8 cellular contexts compared by ENCODE assay signal in genomic region chr12:47307680-47308399, GRCh38.
DNase-seq lines count a peak whose midpoint lies in the region; ATAC-seq and TF ChIP-seq lines count a peak whose summit lies in the region.

No MANE protein-coding gene starts in this region.

- no peak overlapping the region for H3K27ac ChIP-seq in SK-N-SH (ENCODE audit: low read depth in 2 of 2, low read length in 1 of 2)

- H2AFZ ChIP-seq in SK-N-SH (ENCODE audit: low read depth) = no peak overlapping the region

- CTCF ChIA-PET in SK-N-SH (lab: Yijun Ruan, JAX) = interaction anchor here (1.0 kb wide), 1 partner anchor 275 kb away, joined by 3 read pairs; no protein-coding TSS in a partner anchor

- H3K4me1 Mint-ChIP-seq in activated naive CD8-positive, alpha-beta T cell treated with anti-CD3 and anti-CD28 coated beads, Interleukin-2, amount 50 U/mL, for 24 hours = peaks cover 85% of the 10 kb centered on the region

- no peaks in the 10 kb centered on the region for H4K20me1 ChIP-seq in SK-N-SH (ENCODE audit: insufficient read depth)

- no peaks in the 10 kb centered on the region for H3K27me3 Mint-ChIP-seq in activated naive CD8-positive, alpha-beta T cell treated with anti-CD3 and anti-CD28 coated beads, Interleukin-2, amount 50 U/mL, for 24 hours

- no peaks in the 10 kb centered on the region for H3K4me1 ChIP-seq in SK-N-SH (ENCODE audit: control insufficient read depth in 1 of 2, insufficient read depth in 2 of 2, low read depth in 1 of 2, low read length in 1 of 2)

- DNase-seq in GM04504 (ENCODE audit: low read depth) (peak; percentile 47), H7 (peak; percentile 66), LHCN-M2 (ENCODE audit: low read depth) (peak; percentile 82), SK-N-SH (peak; percentile 19), iPS DF 4.7 (ENCODE audit: extremely low read depth, low spot score) (peak; percentile 53), OCI-M2 (lab: John Stamatoyannopoulos, UW; ENCODE audit: unreplicated experiment) (no peak)
- DNase-seq in activated naive CD8-positive, alpha-beta T cell treated with anti-CD3 and anti-CD28 coated beads, Interleukin-2, amount 50 U/mL, for 24 hours = no peak
- peak; percentile 32 to 38 for DNase-seq in stimulated activated CD4-positive, alpha-beta T cell treated with anti-CD3 and anti-CD28 coated beads, Interleukin-2, amount 100 ng/mL, for 48 hours

- peak; percentile 72 for TF ChIP-seq CTCF in SK-N-SH (IDR thresholded peaks at IDR 0.05)

- POLR2A ChIA-PET in SK-N-SH (lab: Yijun Ruan, JAX) = no interaction called here

- no peaks in the 10 kb centered on the region for H3K79me2 ChIP-seq in SK-N-SH (ENCODE audit: insufficient read depth)

- H3F3A ChIP-seq in SK-N-SH (replicated peaks; ENCODE audit: insufficient read depth) = peaks cover 4% of the 10 kb centered on the region

- H3K9me3 Mint-ChIP-seq in activated naive CD8-positive, alpha-beta T cell treated with anti-CD3 and anti-CD28 coated beads, Interleukin-2, amount 50 U/mL, for 24 hours = peaks cover 59% of the 10 kb centered on the region

- no peaks in the 10 kb centered on the region for H3K9me2 ChIP-seq in SK-N-SH

- H3K27ac Mint-ChIP-seq in activated naive CD8-positive, alpha-beta T cell treated with anti-CD3 and anti-CD28 coated beads, Interleukin-2, amount 50 U/mL, for 24 hours = peak overlapping the region; percentile 96

- H3K27me3 ChIP-seq in H7 (ENCODE audit: control insufficient read depth, insufficient read depth, low read length) (no peaks in the 10 kb centered on the region), SK-N-SH (ENCODE audit: insufficient read depth) (peaks cover 11% of the 10 kb centered on the region; the same call in 1 of the 2 replicates)

- no peak overlapping the region for H3K4me2 ChIP-seq in SK-N-SH

- H3K36me3 ChIP-seq in H7 (replicated peaks; ENCODE audit: control insufficient read depth, insufficient read depth, low read length) (no peaks in the 10 kb centered on the region), SK-N-SH (replicated peaks in 1 of 2; ENCODE audit: control insufficient read depth in 1 of 2, insufficient read depth in 2 of 2, low read length in 1 of 2) (no peaks in the 10 kb centered on the region)

- TF ChIP-seq EP300 in SK-N-SH (IDR thresholded peaks at IDR 0.05; ENCODE audit: borderline replicate concordance in 1 of 2, low read depth in 1 of 2, low read length in 1 of 2) = no peak

- 10% methylated on average over 7 of the region's 7 CpGs for WGBS in SK-N-SH (ENCODE audit: low lambda C conversion rate)

- no peak overlapping the region for H3K9ac ChIP-seq in SK-N-SH

- H3K4me3 ChIP-seq in H7 (ENCODE audit: insufficient read depth, low read depth, low read length) = no peak overlapping the region
- no peak overlapping the region for H3K4me3 ChIP-seq in SK-N-SH (ENCODE audit: low read depth in 2 of 2, low read length in 1 of 2)

- ATAC-seq in activated naive CD8-positive, alpha-beta T cell treated with anti-CD3 and anti-CD28 coated beads, Interleukin-2, amount 50 U/mL, for 24 hours = peak; percentile 89

- peak overlapping the region; percentile 83 for H3K4me3 Mint-ChIP-seq in activated naive CD8-positive, alpha-beta T cell treated with anti-CD3 and anti-CD28 coated beads, Interleukin-2, amount 50 U/mL, for 24 hours

- peak; percentile 57 for TF ChIP-seq RAD21 in SK-N-SH (IDR thresholded peaks at IDR 0.05; ENCODE audit: low read length)

- H3K36me3 Mint-ChIP-seq in activated naive CD8-positive, alpha-beta T cell treated with anti-CD3 and anti-CD28 coated beads, Interleukin-2, amount 50 U/mL, for 24 hours (ENCODE audit: low read depth) = peaks cover 67% of the 10 kb centered on the region

- H3K9me3 ChIP-seq in SK-N-SH = no peaks in the 10 kb centered on the region

TF ChIP-seq in SK-N-SH, 30 proteins besides CTCF, POLR2A, EP300 and RAD21:
- no peak for TF ChIP-seq NFIC (IDR thresholded peaks at IDR 0.05; ENCODE audit: borderline replicate concordance)
- no peak for TF ChIP-seq TAF1 (IDR thresholded peaks at IDR 0.05; ENCODE audit: borderline replicate concordance, low read depth, low read length)
- TF ChIP-seq RFX5 (IDR thresholded peaks at IDR 0.05; ENCODE audit: low read length) = no peak
- TF ChIP-seq SMC3 (IDR thresholded peaks at IDR 0.05; ENCODE audit: low read depth, low read length) = peak; percentile 55

Comparison
In these comparisons a context has a peak if more than half of its experiments do, and no peak if none do; other contexts are left out.
1. DNase-seq: peak in GM04504 (single experiment), H7 (single experiment), LHCN-M2 (single experiment), SK-N-SH (single experiment), iPS DF 4.7 (single experiment) and stimulated activated CD4-positive, alpha-beta T cell treated with anti-CD3 and anti-CD28 coated beads, Interleukin-2, amount 100 ng/mL, for 48 hours (2 of 2); none in activated naive CD8-positive, alpha-beta T cell treated with anti-CD3 and anti-CD28 coated beads, Interleukin-2, amount 50 U/mL, for 24 hours (single experiment) and OCI-M2 (single experiment).